ENCODE assay signal across 8 cellular contexts in the genomic region with DNA sequence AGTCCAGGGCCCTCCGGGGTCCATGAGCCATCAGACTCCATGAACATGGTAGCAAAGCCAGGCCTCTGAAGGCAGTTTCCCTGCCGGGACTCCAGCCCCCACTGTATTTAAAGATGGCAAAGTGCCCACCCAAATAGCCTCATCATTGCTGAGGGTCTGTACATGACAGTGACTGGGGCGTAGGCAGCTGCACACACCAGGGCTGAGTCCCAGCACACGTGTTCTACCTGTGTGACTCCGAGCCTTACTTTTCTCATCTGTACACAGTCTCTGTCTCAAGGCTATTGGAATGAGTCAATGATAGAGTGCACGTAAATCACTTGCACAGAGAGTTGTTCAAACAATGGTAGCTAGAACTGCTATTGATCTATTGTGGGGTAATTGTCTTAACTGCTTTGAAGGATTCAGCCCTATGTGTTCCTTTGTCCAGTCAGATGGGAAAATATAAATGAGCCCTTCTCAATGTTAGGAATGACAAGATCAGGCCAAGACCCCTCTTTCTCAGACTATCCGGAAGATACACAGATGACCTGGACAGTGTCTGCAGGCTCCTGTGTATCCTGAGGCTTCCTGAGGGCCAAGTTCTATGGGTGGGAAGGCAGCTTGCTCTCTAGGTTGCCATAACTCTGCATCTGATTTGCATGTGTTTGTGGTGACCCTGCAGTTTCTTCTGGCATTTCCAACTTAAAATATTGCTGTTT. TPM values are rescaled to one million over a fixed set of nuclear protein-coding genes. Genes with fewer than 3 reads are reported as not detected.
DNase-seq lines count a peak whose midpoint lies in the region; ATAC-seq, FAIRE-seq and TF ChIP-seq lines count a peak whose summit lies in the region.

No MANE protein-coding gene starts in this region.

- H3K36me3 Mint-ChIP-seq in IgD-negative memory B cell: no peaks in the 10 kb centered on the region

- intact Hi-C loops in GM12878 (cut with micrococcal nuclease; ENCODE audit: unreplicated experiment): loop anchor here (2.0 to 5.0 kb wide), 4 partner anchors 25 to 126 kb away; a partner anchor contains a TSS

- H3K4me1 Mint-ChIP-seq in IgD-negative memory B cell: peaks cover 33 to 54% (median 39%) of the 10 kb centered on the region in 3 donors

- H3K4me2 ChIP-seq in GM12878 (ENCODE audit: control insufficient read depth, insufficient read depth) (peak overlapping the region; percentile 84), parathyroid adenoma (ENCODE audit: low read length) (peak overlapping the region; percentile 68)

- H3K79me2 ChIP-seq in GM12878 (ENCODE audit: control insufficient read depth, insufficient read depth, low read length): peaks cover 55% of the 10 kb centered on the region
- H3K79me2 ChIP-seq in parathyroid adenoma: no peaks in the 10 kb centered on the region

- ATAC-seq in GM18517 (IDR thresholded peaks at IDR 0.05; ENCODE audit: unreplicated experiment): peak; percentile 34
- ATAC-seq in GM12878: peak; percentile 46
- no peak for ATAC-seq in GM18858 (IDR thresholded peaks at IDR 0.05; ENCODE audit: unreplicated experiment)

- peak overlapping the region; percentile 98 for H3K9ac ChIP-seq in GM12878 (ENCODE audit: control insufficient read depth, insufficient read depth, low read length)
- no peak overlapping the region for H3K9ac ChIP-seq in parathyroid adenoma

- no peaks in the 10 kb centered on the region for H4K20me1 ChIP-seq in GM12878 (ENCODE audit: control insufficient read depth, insufficient read depth)

- H2AFZ ChIP-seq in GM12878 (ENCODE audit: control insufficient read depth, low read depth, low read length): peak overlapping the region; percentile 48
- H2AFZ ChIP-seq in parathyroid adenoma: no peak overlapping the region

- in situ Hi-C loops in GM12878 (cut with MboI): no loop called here

- BruUV-seq in GM12878 (replicated peaks; lab: Mats Ljungman, UMichigan): no TSS peak

- no peak for TF ChIP-seq EP300 in GM12878 (IDR thresholded peaks at IDR 0.05; ENCODE audit: borderline replicate concordance in 1 of 2, control insufficient read depth in 1 of 2, low read depth in 2 of 2, low read length in 2 of 2)

- peak overlapping the region; percentile 95 to 99 (median 96) for H3K27ac Mint-ChIP-seq in IgD-negative memory B cell

- H3K27me3 ChIP-seq in GM12878 (replicated peaks in 1 of 2; ENCODE audit: control insufficient read depth in 2 of 2, insufficient read depth in 2 of 2, low read length in 1 of 2) (no peaks in the 10 kb centered on the region), parathyroid adenoma (ENCODE audit: control insufficient read depth, insufficient read depth, low read length) (no peaks in the 10 kb centered on the region)

- TF ChIP-seq CTCF in GM12878 (IDR thresholded peaks at IDR 0.05 in 2 of 3, conservative IDR thresholded peaks at IDR 0.05 in 1 of 3; ENCODE audit: control insufficient read depth in 2 of 3, extremely low read depth in 1 of 3, insufficient read depth in 1 of 3, low read depth in 3 of 3, low read length in 3 of 3) (no peak), parathyroid adenoma (IDR thresholded peaks at IDR 0.05) (no peak)

- H3K36me3 ChIP-seq in GM12878 (ENCODE audit: control insufficient read depth in 2 of 2, insufficient read depth in 2 of 2, low read length in 1 of 2) (peaks cover 0 to 4% of the 10 kb centered on the region in 2 experiments; a peak in 1 of 4 replicates), parathyroid adenoma (ENCODE audit: control insufficient read depth, insufficient read depth, low read length) (no peaks in the 10 kb centered on the region)

- H3K4me3 Mint-ChIP-seq in IgD-negative memory B cell: peak overlapping the region; percentile 98 to 100 (median 99)

- H3K4me3 ChIP-seq in GM12878: peak overlapping the region; percentile 95
- no peak overlapping the region for H3K4me3 ChIP-seq in parathyroid adenoma (ENCODE audit: low read depth, low read length)

- POLR2A ChIA-PET in GM12878 (lab: Charles Lee): interaction anchor here (0.8 to 7.0 kb wide), 11 partner anchors 8 to 90 kb away, joined by 3 to 66 read pairs (median 8); a partner anchor contains a TSS

- FAIRE-seq in GM12878 (lab: Jason Lieb, UNC): no peak

- no peaks in the 10 kb centered on the region for H3K27me3 Mint-ChIP-seq in IgD-negative memory B cell

- TF ChIP-seq RAD21 in GM12878 (IDR thresholded peaks at IDR 0.05; ENCODE audit: insufficient read depth, low read depth, low read length): no peak

- SMC1A ChIA-PET in GM12878 (lab: Charles Lee; ENCODE audit: uncharacterized antibody, unreplicated experiment): interaction anchor here (0.6 to 21.1 kb wide), 15 partner anchors 10 to 426 kb away, joined by 3 to 476 read pairs (median 7); a partner anchor contains a TSS

- RAD21 ChIA-PET in GM12878 (lab: Charles Lee; ENCODE audit: unreplicated experiment): interaction anchor here (0.7 to 9.0 kb wide), 17 partner anchors 8 to 107 kb away, joined by 3 to 95 read pairs (median 8); a partner anchor contains a TSS

- 15% methylated on average over 7 of the region's 7 CpGs for WGBS in GM12878 (ENCODE audit: insufficient coverage, insufficient replicate concordance, low lambda C conversion rate, missing lambda C conversion rate)

- H3K9me3 ChIP-seq in GM12878 (replicated peaks; ENCODE audit: control insufficient read depth, insufficient read depth, low read length) (no peaks in the 10 kb centered on the region), parathyroid adenoma (ENCODE audit: control insufficient read depth, low read length) (no peaks in the 10 kb centered on the region)

- DNase-seq in GM12878 (ENCODE audit: low read depth, low spot score) (no peak), hypothalamus (lab: John Stamatoyannopoulos, UW) (no peak), foreskin melanocyte (no peak), HUDEP-2 (lab: John Stamatoyannopoulos, UW; ENCODE audit: unreplicated experiment in 76 of 76) (no peak)

- CTCF ChIA-PET in GM12878 (lab: Yijun Ruan, JAX): interaction anchor here (0.7 to 18.4 kb wide), 20 partner anchors 8 to 169 kb away, joined by 3 to 330 read pairs (median 6); a partner anchor contains a TSS

- TF ChIP-seq POLR2A in GM12878 (IDR thresholded peaks at IDR 0.05; ENCODE audit: low read depth, low read length): no peak

- peak overlapping the region; percentile 98 for H3K27ac ChIP-seq in GM12878 (ENCODE audit: control insufficient read depth, insufficient read depth)
- no peak overlapping the region for H3K27ac ChIP-seq in parathyroid adenoma

- H3K4me1 ChIP-seq in GM12878 (ENCODE audit: control insufficient read depth, insufficient read depth, low read length) (peaks cover 38% of the 10 kb centered on the region), parathyroid adenoma (peaks cover 7% of the 10 kb centered on the region)

- no peaks in the 10 kb centered on the region for H3K9me3 Mint-ChIP-seq in IgD-negative memory B cell

TF ChIP-seq in GM12878, 131 proteins besides CTCF, POLR2A, EP300 and RAD21 (continues in another document):
- TF ChIP-seq, protein P1, sequence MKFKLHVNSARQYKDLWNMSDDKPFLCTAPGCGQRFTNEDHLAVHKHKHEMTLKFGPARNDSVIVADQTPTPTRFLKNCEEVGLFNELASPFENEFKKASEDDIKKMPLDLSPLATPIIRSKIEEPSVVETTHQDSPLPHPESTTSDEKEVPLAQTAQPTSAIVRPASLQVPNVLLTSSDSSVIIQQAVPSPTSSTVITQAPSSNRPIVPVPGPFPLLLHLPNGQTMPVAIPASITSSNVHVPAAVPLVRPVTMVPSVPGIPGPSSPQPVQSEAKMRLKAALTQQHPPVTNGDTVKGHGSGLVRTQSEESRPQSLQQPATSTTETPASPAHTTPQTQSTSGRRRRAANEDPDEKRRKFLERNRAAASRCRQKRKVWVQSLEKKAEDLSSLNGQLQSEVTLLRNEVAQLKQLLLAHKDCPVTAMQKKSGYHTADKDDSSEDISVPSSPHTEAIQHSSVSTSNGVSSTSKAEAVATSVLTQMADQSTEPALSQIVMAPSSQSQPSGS (IDR thresholded peaks at IDR 0.05; ENCODE audit: low read length): no peak
- TF ChIP-seq BMI1 (IDR thresholded peaks at IDR 0.05; ENCODE audit: borderline replicate concordance): no peak
- no peak for TF ChIP-seq NR2F1 (conservative IDR thresholded peaks at IDR 0.05)
- TF ChIP-seq ZNF207 (IDR thresholded peaks at IDR 0.05; ENCODE audit: borderline replicate concordance): no peak

RNA-seq across cellular contexts. Expression of a gene that starts 48.9 kb away (rescaled TPM):
- polyA plus RNA-seq in IgD-negative memory B cell: 130 TPM
- 56.7 and 60.6 TPM in 2 replicates for total RNA-seq in GM12878 (2013; cell fraction: nucleolus; rRNA removed)
- 64.1 and 68.2 TPM in 2 replicates for total RNA-seq in GM12878 (2014; rRNA removed)
- total RNA-seq in GM12878 (2014; rRNA removed; fragmentation: Illumina TruSeq; extraction: Trizol): 48.5 and 49.2 TPM in 2 replicates
- 82.5 and 85.6 TPM in 2 replicates for total RNA-seq in GM12878 (2021)
- 30.6 TPM for polyA plus RNA-seq in GM12878 (2011; ENCODE audit: low read depth)
- 61.4 and 77.1 TPM in 2 replicates for polyA plus RNA-seq in GM12878 (2011; rRNA removed)
- 82.5 and 102 TPM in 2 replicates for polyA plus RNA-seq in GM12878 (2011; cell fraction: cytosol; rRNA removed)
- polyA plus RNA-seq in GM12878 (2011; cell fraction: nucleus; rRNA removed): 114 and 118 TPM in 2 replicates
- 45.3 and 54.0 TPM in 2 replicates for polyA plus RNA-seq in GM12878 (2012)
- 79.7 and 89.6 TPM in 2 replicates for polyA plus RNA-seq in GM12878 (2014; fragmentation: Illumina TruSeq; extraction: Trizol)
- 10 to 100 TPM; 14.0 to 25.4 TPM for polyA plus RNA-seq in GM12878 (2014; fragmentation: Nextera tagmentation; extraction: Ambion mirVana)
- 71.3 and 74.2 TPM in 2 replicates for polyA plus RNA-seq in GM12878 (2014; rRNA removed)
- 10 to 100 TPM; 63.2 to 69.5 TPM for polyA plus RNA-seq in GM12878 (2016; fragmentation: Nextera tagmentation; extraction: Ambion mirVana)
- polyA minus RNA-seq in GM12878 (2011; rRNA and poly(A)+ RNA removed): 118 and 125 TPM in 2 replicates
- polyA minus RNA-seq in GM12878 (2011; cell fraction: cytosol; rRNA and poly(A)+ RNA removed): 40.6 and 42.9 TPM in 2 replicates
- 46.9 and 71.1 TPM in 2 replicates for polyA minus RNA-seq in GM12878 (2011; cell fraction: nucleus; rRNA and poly(A)+ RNA removed)

RNA-seq across cellular contexts. Expression of a gene that starts 56.1 kb away (rescaled TPM):
- polyA plus RNA-seq in IgD-negative memory B cell: 40.4 TPM
- total RNA-seq in GM12878 (2013; cell fraction: nucleolus; rRNA removed): 115 and 132 TPM in 2 replicates
- total RNA-seq in GM12878 (2014; rRNA removed): 88.8 and 91.6 TPM in 2 replicates
- total RNA-seq in GM12878 (2014; rRNA removed; fragmentation: Illumina TruSeq; extraction: Trizol): 80.4 and 83.4 TPM in 2 replicates
- 74.0 and 76.6 TPM in 2 replicates for total RNA-seq in GM12878 (2021)
- 49.2 TPM for polyA plus RNA-seq in GM12878 (2011; ENCODE audit: low read depth)
- polyA plus RNA-seq in GM12878 (2011; rRNA removed): 133 and 153 TPM in 2 replicates
- 121 and 127 TPM in 2 replicates for polyA plus RNA-seq in GM12878 (2011; cell fraction: cytosol; rRNA removed)
- polyA plus RNA-seq in GM12878 (2011; cell fraction: nucleus; rRNA removed): 149 and 172 TPM in 2 replicates
- 66.5 and 74.5 TPM in 2 replicates for polyA plus RNA-seq in GM12878 (2012)
- polyA plus RNA-seq in GM12878 (2014; fragmentation: Illumina TruSeq; extraction: Trizol): 108 and 109 TPM in 2 replicates
- 10 to 100 TPM; 65.4 to 77.5 TPM for polyA plus RNA-seq in GM12878 (2014; fragmentation: Nextera tagmentation; extraction: Ambion mirVana)
- 98.5 and 104 TPM in 2 replicates for polyA plus RNA-seq in GM12878 (2014; rRNA removed)
- polyA plus RNA-seq in GM12878 (2016; fragmentation: Nextera tagmentation; extraction: Ambion mirVana): 10 to 100 TPM; 65.2 to 74.8 TPM
- polyA minus RNA-seq in GM12878 (2011; rRNA and poly(A)+ RNA removed): 93.0 and 112 TPM in 2 replicates
- polyA minus RNA-seq in GM12878 (2011; cell fraction: cytosol; rRNA and poly(A)+ RNA removed): 26.6 and 32.7 TPM in 2 replicates
- polyA minus RNA-seq in GM12878 (2011; cell fraction: nucleus; rRNA and poly(A)+ RNA removed): 34.8 and 42.0 TPM in 2 replicates
